ENCODE assay signal across 26 cellular contexts in genomic region chr3:28564211-28564610, GRCh38.
"Had no signal": no experiment of that assay in that cellular context is flagged by ENCODE, and none has a peak within 500 bp of the region (broad histone marks: within the 10 kb centered on the region; RNA-seq: fewer than 3 reads in every experiment).

No MANE protein-coding gene starts in this region.

- H3K4me1 ChIP-seq: esophagus muscularis mucosa, gastroesophageal sphincter had no signal

- H3K27ac ChIP-seq: brain microvascular endothelial cell, coronary artery, esophagus muscularis mucosa, gastroesophageal sphincter, WERI-Rb-1 had no signal

- H3K4me3 ChIP-seq: coronary artery, esophagus muscularis mucosa, gastroesophageal sphincter had no signal

- ATAC-seq: activated CD4-positive, CD25-positive, alpha-beta regulatory T cell treated with anti-CD3 and anti-CD28 coated beads, Interleukin-2, amount 50 U/mL, for 24 hours; activated CD8-positive, alpha-beta T cell treated with anti-CD3 and anti-CD28 coated beads for 36 hours; activated T-cell treated with anti-CD3 and anti-CD28 coated beads, Interleukin-2, amount 50 U/mL, for 4 hours; activated T-helper 17 cell treated with anti-CD3 and anti-CD28 coated beads, Interleukin-2, amount 50 U/mL, for 72 hours; effector memory CD8-positive, alpha-beta T cell; gastroesophageal sphincter; T-cell had no signal

- DNase-seq: activated B cell treated with CpG ODN at 0.5 μM for 24 hours; activated CD4-positive, alpha-beta T cell treated with anti-CD3 and anti-CD28 coated beads for 48 hours; activated CD4-positive, alpha-beta T cell treated with anti-CD3 and anti-CD28 coated beads, Interleukin-2, amount 50 U/mL, for 1 hour; activated CD4-positive, alpha-beta T cell treated with anti-CD3 and anti-CD28 coated beads, Interleukin-2, amount 50 U/mL, for 48 hours; activated CD8-positive, alpha-beta memory T cell treated with anti-CD3 and anti-CD28 coated beads for 24 hours; activated CD8-positive, alpha-beta T cell treated with anti-CD3 and anti-CD28 coated beads for 36 hours; activated effector memory CD4-positive, alpha-beta T cell treated with Interleukin-2 at 50 U/mL for 16 hours; activated gamma-delta T cell treated with Interleukin-2 at 50 U/mL for 16 hours; activated naive CD4-positive, alpha-beta T cell treated with anti-CD3 and anti-CD28 coated beads, Interleukin-2, amount 50 U/mL, for 16 hours; activated naive CD4-positive, alpha-beta T cell treated with Interleukin-2 at 50 U/mL for 16 hours; activated T-cell treated with anti-CD3 and anti-CD28 coated beads, Interleukin-2, amount 50 U/mL, for 4 hours; amniotic stem cell; anterior cingulate cortex; brain microvascular endothelial cell; effector CD4-positive, alpha-beta T cell; effector memory CD8-positive, alpha-beta T cell; erythroblast; foreskin melanocyte; T-cell; T1000; WERI-Rb-1 had no signal

- H3K27me3 ChIP-seq: brain microvascular endothelial cell, esophagus muscularis mucosa, gastroesophageal sphincter had no signal

- H3K36me3 ChIP-seq: brain microvascular endothelial cell, esophagus muscularis mucosa, gastroesophageal sphincter, WERI-Rb-1 had no signal
